10 cellular contexts compared by ENCODE assay signal in the genomic region with DNA sequence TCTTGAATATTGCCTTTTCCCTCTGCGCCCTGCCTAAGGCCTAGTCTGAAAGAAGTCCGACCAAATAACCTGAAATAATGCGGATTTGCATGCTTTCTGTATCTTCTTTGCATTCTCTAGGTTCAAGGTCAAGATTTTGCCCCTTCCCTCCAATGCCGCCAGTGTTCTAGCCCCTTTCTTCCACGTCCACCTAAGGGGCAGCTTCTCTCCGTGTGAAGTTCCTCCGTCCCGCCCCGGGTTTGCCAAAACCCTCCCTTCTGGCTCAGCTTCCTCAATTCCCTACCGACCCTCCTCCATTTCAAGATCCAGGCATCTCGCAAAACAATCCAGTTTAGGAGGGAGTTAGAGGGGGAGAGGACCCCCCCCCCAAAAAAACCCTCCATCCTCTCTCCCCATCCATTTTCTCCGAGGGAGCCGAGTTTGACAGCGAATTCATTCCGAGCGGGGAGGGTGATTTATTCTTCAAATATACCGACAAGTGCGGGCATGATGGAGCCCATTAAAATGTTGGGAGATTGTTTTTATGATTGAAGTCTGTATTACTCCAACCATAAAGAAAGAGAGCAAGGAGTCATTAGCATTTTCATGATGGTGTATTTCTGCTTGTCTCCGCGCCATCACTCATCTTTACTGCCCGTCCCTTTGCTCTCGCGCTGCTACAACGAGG. TPM values are rescaled to one million over a fixed set of nuclear protein-coding genes. Genes with fewer than 3 reads are reported as not detected.
DNase-seq lines count a peak whose midpoint lies in the region; ATAC-seq and TF ChIP-seq lines count a peak whose summit lies in the region.
"Had no signal": no experiment of that assay in that cellular context is flagged by ENCODE, and none has a peak within 500 bp of the region (broad histone marks: within the 10 kb centered on the region; RNA-seq: fewer than 3 reads in every experiment).

No MANE protein-coding gene starts in this region.

- H3K9me3 Mint-ChIP-seq in glutamatergic neuron (ENCODE audit: unreplicated experiment) = peaks cover 6% of the 10 kb centered on the region

- H3K9me3 ChIP-seq in DOHH2 (ENCODE audit: control insufficient read depth, insufficient read depth, low read length) (no peaks in the 10 kb centered on the region), neuron (ENCODE audit: low read length) (no peaks in the 10 kb centered on the region)

- H3K4me3 ChIP-seq in DOHH2 (ENCODE audit: low read length) (peak overlapping the region; percentile 45), neuron (ENCODE audit: low read length) (peak overlapping the region; percentile 43)

- peaks cover 29% of the 10 kb centered on the region for H3K27me3 Mint-ChIP-seq in glutamatergic neuron (ENCODE audit: unreplicated experiment)

- H3K4me1 Mint-ChIP-seq in glutamatergic neuron (ENCODE audit: low read depth, unreplicated experiment) = peaks cover 18% of the 10 kb centered on the region

- H2AFZ ChIP-seq in neuron (ENCODE audit: low read depth, low read length) = peak overlapping the region; percentile 49

- H3K36me3 ChIP-seq in DOHH2 (ENCODE audit: control insufficient read depth, low read length) = no peaks in the 10 kb centered on the region
- no peaks in the 10 kb centered on the region for H3K36me3 ChIP-seq in neuron (ENCODE audit: insufficient read depth, low read length)

- DNase-seq in NCI-H69 (lab: John Stamatoyannopoulos, UW) = peak; percentile 72
- no peak for DNase-seq in glutamatergic neuron
- no peak for DNase-seq in hypothalamus (lab: John Stamatoyannopoulos, UW)
- no peak for DNase-seq in activated CD8-positive, alpha-beta memory T cell treated with anti-CD3 and anti-CD28 coated beads for 24 hours

- H3K36me3 Mint-ChIP-seq in glutamatergic neuron (ENCODE audit: unreplicated experiment) = peaks cover 6% of the 10 kb centered on the region

- H3K27me3 ChIP-seq in DOHH2 (ENCODE audit: control insufficient read depth, low read length) (peaks cover 77% of the 10 kb centered on the region), neuron (ENCODE audit: insufficient read depth, low read length) (peaks cover 49% of the 10 kb centered on the region)

- H3K79me2 ChIP-seq in DOHH2 (ENCODE audit: control insufficient read depth, low read length) = no peaks in the 10 kb centered on the region

- no peaks in the 10 kb centered on the region for H3F3A ChIP-seq in DOHH2 (ENCODE audit: control insufficient read depth, insufficient read depth)

- H3K4me1 ChIP-seq in DOHH2 (ENCODE audit: control insufficient read depth, low read length) (peaks cover 21% of the 10 kb centered on the region), neuron (ENCODE audit: insufficient read depth, low read length) (peaks cover 23% of the 10 kb centered on the region)

- peak overlapping the region; percentile 10 for H3K27ac Mint-ChIP-seq in glutamatergic neuron (ENCODE audit: unreplicated experiment)

- no peaks in the 10 kb centered on the region for H4K20me1 ChIP-seq in DOHH2 (ENCODE audit: control insufficient read depth, insufficient read depth, low read depth, low read length)

- no peaks in the 10 kb centered on the region for H3K9me2 ChIP-seq in DOHH2 (replicated peaks; ENCODE audit: control insufficient read depth, low read length)

- no peak for TF ChIP-seq CTCF in DOHH2 (IDR thresholded peaks at IDR 0.05; ENCODE audit: low read depth, low read length, poor library complexity, severe bottlenecking)
- no peak for TF ChIP-seq CTCF in glutamatergic neuron (IDR thresholded peaks at IDR 0.05; ENCODE audit: partially characterized antibody, unreplicated experiment)

- H3K4me3 Mint-ChIP-seq in glutamatergic neuron (ENCODE audit: unreplicated experiment) = peak overlapping the region; percentile 75

- H3K4me2 ChIP-seq in DOHH2 (ENCODE audit: low read length) = peak overlapping the region; percentile 58

- no peak overlapping the region for H3K27ac ChIP-seq in DOHH2 (ENCODE audit: low read depth, low read length)

- ATAC-seq in HG03095 (IDR thresholded peaks at IDR 0.05; ENCODE audit: unreplicated experiment) = no peak
- no peak for ATAC-seq in GM18502 (IDR thresholded peaks at IDR 0.05; ENCODE audit: poor library complexity, unreplicated experiment)

RNA-seq across cellular contexts. Expression of a gene that starts 20.9 kb away (rescaled TPM):
- 283 TPM for total RNA-seq in glutamatergic neuron (ENCODE audit: unreplicated experiment)

RNA-seq across cellular contexts. Expression of a gene that starts 30.5 kb away (rescaled TPM):
- 151 TPM for total RNA-seq in glutamatergic neuron (ENCODE audit: unreplicated experiment)

RNA-seq across cellular contexts. Expression of a gene that starts 55.0 kb away (rescaled TPM):
- total RNA-seq in glutamatergic neuron (ENCODE audit: unreplicated experiment) = not detected
- total RNA-seq: fibroblast of lung, renal cortical epithelial cell had no signal
